8 cellular contexts compared by ENCODE assay signal in the genomic region with DNA sequence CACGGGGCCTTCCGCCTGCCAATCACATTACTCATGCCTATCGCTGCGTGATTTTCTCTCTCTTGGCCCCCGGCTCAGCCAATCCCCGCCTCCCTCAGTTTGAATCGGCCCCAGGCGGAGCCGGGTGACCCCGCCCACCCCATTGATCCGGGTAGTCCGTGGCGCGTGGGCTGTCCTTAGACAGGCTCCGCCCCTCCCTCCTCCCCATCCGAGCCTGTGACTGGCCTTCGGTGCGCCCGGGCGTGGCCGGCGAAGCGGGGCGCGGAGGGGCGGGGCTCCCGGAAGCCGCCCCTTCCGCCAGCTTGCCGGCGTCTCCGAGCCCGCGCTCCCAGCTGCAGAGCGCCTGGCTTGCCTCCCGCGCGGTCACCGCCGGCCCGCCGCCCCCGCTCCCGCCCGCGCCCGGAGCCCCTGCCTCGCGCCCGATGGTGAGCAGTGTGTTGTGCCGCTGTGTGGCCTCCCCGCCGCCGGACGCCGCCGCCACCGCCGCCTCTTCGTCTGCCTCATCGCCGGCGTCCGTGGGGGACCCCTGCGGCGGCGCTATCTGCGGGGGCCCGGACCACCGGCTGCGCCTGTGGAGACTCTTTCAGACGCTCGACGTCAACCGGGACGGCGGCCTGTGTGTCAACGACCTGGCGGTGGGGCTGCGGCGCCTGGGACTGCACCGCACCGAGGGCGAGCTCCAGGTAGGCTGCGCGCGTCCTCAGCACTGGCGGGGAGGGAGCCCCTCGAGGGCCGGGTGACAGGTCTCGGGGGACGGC. TPM values are rescaled to one million over a fixed set of nuclear protein-coding genes. Genes with fewer than 3 reads are reported as not detected.
DNase-seq lines count a peak whose midpoint lies in the region; ATAC-seq, FAIRE-seq and TF ChIP-seq lines count a peak whose summit lies in the region.

TSS of gene SLC25A25 (plus strand) at position 335 of the 758 bp plus-strand sequence. CDS start at position 423, 88 bp downstream.

- peaks cover 28 to 54% of the 10 kb centered on the region in 2 experiments for H3K79me1 ChIP-seq in IMR-90 (ENCODE audit: low read depth in 1 of 2, low read length in 2 of 2)

- H3K9me3 ChIP-seq in IMR-90 (ENCODE audit: control insufficient read depth, insufficient read depth, low read length) (no peaks in the 10 kb centered on the region), mucosa of descending colon (no peaks in the 10 kb centered on the region)

- peaks cover 8% of the 10 kb centered on the region for H3K9me1 ChIP-seq in IMR-90 (ENCODE audit: insufficient read depth, low read length)

- CTCF ChIA-PET in IMR-90 (lab: Yijun Ruan, JAX) = no interaction called here

- peak within 1 kb of the TSS; percentile 96 for H4K91ac ChIP-seq in IMR-90 (ENCODE audit: insufficient read depth, low read depth, low read length)

- H4K8ac ChIP-seq in IMR-90 (ENCODE audit: low read depth in 2 of 2, low read length in 2 of 2) = peak within 1 kb of the TSS; percentile 94 to 99

- H2AFZ ChIP-seq in IMR-90 (replicated peaks; ENCODE audit: low read length, poor library complexity) = peak within 1 kb of the TSS; percentile 91

- dilution Hi-C loops in IMR-90 (cut with HindIII; ENCODE audit: low sequenced_read_pairs, unreplicated experiment) = no loop called here

- H3K4me1 ChIP-seq in IMR-90 (ENCODE audit: control insufficient read depth, insufficient read depth, low read length) = peaks cover 19% of the 10 kb centered on the region
- peaks cover 51% of the 10 kb centered on the region for H3K4me1 ChIP-seq in mucosa of descending colon (ENCODE audit: low read depth)

- peak within 1 kb of the TSS; percentile 89; the same call in 1 of the 3 replicates for H2BK15ac ChIP-seq in IMR-90 (ENCODE audit: low read depth, low read length)

- peak within 1 kb of the TSS; percentile 83 for H4K5ac ChIP-seq in IMR-90 (ENCODE audit: low read depth, low read length)

- H2BK120ac ChIP-seq in IMR-90 (ENCODE audit: low read depth, low read length) = peak within 1 kb of the TSS; percentile 63

- POLR2A ChIA-PET in IMR-90 (lab: Charles Lee; ENCODE audit: unreplicated experiment) = interaction anchor here (0.5 to 1.0 kb wide), 2 partner anchors 26 to 155 kb away, joined by 3 read pairs; no protein-coding TSS in a partner anchor

- peak within 1 kb of the TSS; percentile 77 for H3K18ac ChIP-seq in IMR-90 (ENCODE audit: low read depth, low read length)

- peak within 1 kb of the TSS; percentile 87 for H3K27ac ChIP-seq in IMR-90 (ENCODE audit: insufficient read depth, low read length)

- in situ Hi-C loops in IMR-90 (cut with MboI; ENCODE audit: low sequenced_read_pairs) = no loop called here

- peak within 1 kb of the TSS; percentile 97 for H3K14ac ChIP-seq in IMR-90 (replicated peaks; ENCODE audit: low read depth, low read length)

- no peaks in the 10 kb centered on the region for H3K27me3 ChIP-seq in IMR-90 (ENCODE audit: control insufficient read depth, insufficient read depth, low read length)

- 0% methylated on average over 55 of the region's 92 CpGs; no CpG with 5 or more reads in 1 of the 2 experiments for WGBS in IMR-90 (ENCODE audit: extremely low coverage in 2 of 2, insufficient read length in 1 of 2), 2 experiments

- peak within 1 kb of the TSS; percentile 53; the same call in 1 of the 2 replicates for H2BK20ac ChIP-seq in IMR-90 (ENCODE audit: low read depth, low read length)

- BruUV-seq in IMR-90 (replicated peaks; lab: Mats Ljungman, UMichigan) = no TSS peak

- peak within 1 kb of the TSS; percentile 100 for H2AK9ac ChIP-seq in IMR-90 (replicated peaks; ENCODE audit: low read depth, low read length, poor library complexity)

- peak within 1 kb of the TSS; percentile 90 for H2AK5ac ChIP-seq in IMR-90 (ENCODE audit: low read depth, low read length)

- H3K36me3 ChIP-seq in IMR-90 (ENCODE audit: control insufficient read depth, insufficient read depth, low read length) = peaks cover 1% of the 10 kb centered on the region; the same call in 1 of the 2 replicates
- peaks cover 4% of the 10 kb centered on the region for H3K36me3 ChIP-seq in mucosa of descending colon (ENCODE audit: low read depth)

- H3K9ac ChIP-seq in IMR-90 (ENCODE audit: low read depth, low read length) = peak within 1 kb of the TSS; percentile 84

- ATAC-seq in GM21528 (IDR thresholded peaks at IDR 0.05; ENCODE audit: low FRiP score, unreplicated experiment) = peak; percentile 66
- peak; percentile 93 for ATAC-seq in IMR-90 (ENCODE audit: low read depth)
- peak; percentile 88 for ATAC-seq in mucosa of descending colon

- peak within 1 kb of the TSS; percentile 97 for H3K56ac ChIP-seq in IMR-90 (ENCODE audit: extremely low read depth, insufficient read depth, low read length)

- TF ChIP-seq POLR2A in IMR-90 (IDR thresholded peaks at IDR 0.05; ENCODE audit: low read depth, low read length) = peak; percentile 68

- peak within 1 kb of the TSS; percentile 94 for H3K4me2 ChIP-seq in IMR-90 (ENCODE audit: low read depth, low read length)

- TF ChIP-seq CTCF in D721Med (IDR thresholded peaks at IDR 0.05; ENCODE audit: insufficient read depth, missing control alignments) (no peak), IMR-90 (conservative IDR thresholded peaks at IDR 0.05; ENCODE audit: low read depth, low read length) (no peak), epithelial cell of esophagus (IDR thresholded peaks at IDR 0.05; ENCODE audit: insufficient read depth, low read depth, low read length, missing control alignments) (no peak), mucosa of descending colon (IDR thresholded peaks at IDR 0.05) (no peak)

- FAIRE-seq in D721Med (lab: Jason Lieb, UNC) = no peak

- DNase-seq in D721Med (ENCODE audit: insufficient read length, low spot score) (peak; percentile 75), IMR-90 (peak; percentile 99), OCI-M1 (lab: John Stamatoyannopoulos, UW) (peak; percentile 99), activated T-cell treated with anti-CD3 and anti-CD28 coated beads for 24 hours (ENCODE audit: low read depth) (peak; percentile 100), epithelial cell of esophagus (ENCODE audit: low read depth) (peak; percentile 99), mucosa of descending colon (peak; percentile 100)
- peak; percentile 100 for DNase-seq in stimulated activated CD8-positive, alpha-beta memory T cell treated with anti-CD3 and anti-CD28 coated beads, Interleukin-4, amount 100 ng/mL, for 24 hours (ENCODE audit: low read depth)

- H3K23ac ChIP-seq in IMR-90 (ENCODE audit: low read depth, low read length) = peak within 1 kb of the TSS; percentile 98

- peak within 1 kb of the TSS; percentile 94 for H3K4ac ChIP-seq in IMR-90 (ENCODE audit: low read depth, low read length)

- H4K20me1 ChIP-seq in IMR-90 (ENCODE audit: insufficient read depth, low read length) = no peaks in the 10 kb centered on the region; the same call in 1 of the 2 replicates

- intact Hi-C loops in IMR-90 (cut with micrococcal nuclease) (no loop called here), mucosa of descending colon (cut with DNase I, micrococcal nuclease) (loop anchor here in 1 of 2 donors (10.0 kb wide), 1 partner anchor 47 kb away; no protein-coding TSS in a partner anchor)

- peak within 1 kb of the TSS; percentile 70 for H3K4me3 ChIP-seq in IMR-90 (ENCODE audit: insufficient read depth, low read depth, low read length)
- H3K4me3 ChIP-seq in epithelial cell of esophagus (ENCODE audit: low read length) = peak within 1 kb of the TSS; percentile 87
- H3K4me3 ChIP-seq in mucosa of descending colon = peak within 1 kb of the TSS; percentile 65

- TF ChIP-seq RAD21 in IMR-90 (IDR thresholded peaks at IDR 0.05; ENCODE audit: low read length) = no peak

- H2BK5ac ChIP-seq in IMR-90 (ENCODE audit: low read depth, low read length, poor library complexity, severe bottlenecking) = peak within 1 kb of the TSS; percentile 92

TF ChIP-seq in IMR-90, 13 proteins besides CTCF, POLR2A, EP300 and RAD21:
- TF ChIP-seq FOS (IDR thresholded peaks at IDR 0.05; ENCODE audit: low read depth, low read length) (peak; percentile 25; the same call in 1 of the 2 replicates), CHD1 (IDR thresholded peaks at IDR 0.05; ENCODE audit: low read depth, low read length) (no peak), SMC3 (IDR thresholded peaks at IDR 0.05; ENCODE audit: low read depth, low read length) (no peak), MAZ (IDR thresholded peaks at IDR 0.05; ENCODE audit: borderline replicate concordance, low read depth, low read length) (peak; percentile 86), MXI1 (IDR thresholded peaks at IDR 0.05; ENCODE audit: borderline replicate concordance, low read depth, low read length) (peak; percentile 74)
- TF ChIP-seq, protein P1, sequence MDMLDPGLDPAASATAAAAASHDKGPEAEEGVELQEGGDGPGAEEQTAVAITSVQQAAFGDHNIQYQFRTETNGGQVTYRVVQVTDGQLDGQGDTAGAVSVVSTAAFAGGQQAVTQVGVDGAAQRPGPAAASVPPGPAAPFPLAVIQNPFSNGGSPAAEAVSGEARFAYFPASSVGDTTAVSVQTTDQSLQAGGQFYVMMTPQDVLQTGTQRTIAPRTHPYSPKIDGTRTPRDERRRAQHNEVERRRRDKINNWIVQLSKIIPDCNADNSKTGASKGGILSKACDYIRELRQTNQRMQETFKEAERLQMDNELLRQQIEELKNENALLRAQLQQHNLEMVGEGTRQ (IDR thresholded peaks at IDR 0.05; ENCODE audit: low read depth, low read length) = peak; percentile 67; the same call in 1 of the 2 replicates

RNA-seq across cellular contexts. Expression of gene SLC25A25, which starts in this region (rescaled TPM):
- 17.9 and 20.3 TPM in 2 replicates for total RNA-seq in IMR-90 (2012; rRNA removed)
- polyA plus RNA-seq in IMR-90 (2012; rRNA removed) = 14.0 and 19.1 TPM in 2 replicates
- 11.0 and 16.7 TPM in 2 replicates for polyA plus RNA-seq in IMR-90 (2012; cell fraction: cytosol; rRNA removed)
- 61.0 and 98.5 TPM in 2 replicates for polyA plus RNA-seq in IMR-90 (2012; cell fraction: nucleus; rRNA removed; ENCODE audit: low replicate concordance)
- 10 to 100 TPM; 19.1 to 27.3 (median 21.3) TPM for total RNA-seq in mucosa of descending colon

Comparison
In these comparisons a context has a peak if more than half of its experiments do, and no peak if none do; other contexts are left out.
1. Peak in every context shown above with its lines: DNase-seq, ATAC-seq, H3K4me3 ChIP-seq and H3K27ac ChIP-seq.